In genomic region chr11:72585762-72586590, GRCh38 we compare ENCODE assay signal across 1 cellular context.
TF ChIP-seq lines count a peak whose summit lies in the region.

No MANE protein-coding gene starts in this region.

TF ChIP-seq in K562, 482 proteins besides CTCF, POLR2A, EP300 and RAD21 (continued from another document and continues in another):
- TF ChIP-seq E4F1 (CRISPR knock-in tag; IDR thresholded peaks at IDR 0.05; ENCODE audit: borderline replicate concordance) (no peak), CXXC5 (CRISPR knock-in tag; IDR thresholded peaks at IDR 0.05) (no peak), RBM39 (optimal IDR thresholded peaks at IDR 0.05; ENCODE audit: low read depth, low read length) (no peak), ELK1 (CRISPR knock-in tag; IDR thresholded peaks at IDR 0.05) (no peak), MYBL2 (IDR thresholded peaks at IDR 0.05; ENCODE audit: low read depth) (no peak), MYBL2 (CRISPR knock-in tag; IDR thresholded peaks at IDR 0.05; ENCODE audit: borderline replicate concordance) (no peak), ZKSCAN1 (IDR thresholded peaks at IDR 0.05; ENCODE audit: low read depth, low read length) (no peak), STAT6 (CRISPR knock-in tag; IDR thresholded peaks at IDR 0.05) (no peak), KDM1A (IDR thresholded peaks at IDR 0.05) (no peak), ZNF512 (tag; IDR thresholded peaks at IDR 0.05) (no peak), SRF (CRISPR knock-in tag; IDR thresholded peaks at IDR 0.05) (no peak), STAG1 (CRISPR knock-in tag; IDR thresholded peaks at IDR 0.05; ENCODE audit: borderline replicate concordance) (peak; percentile 85; the same call in 1 of the 2 replicates), ZNF609 (CRISPR knock-in tag; IDR thresholded peaks at IDR 0.05; ENCODE audit: borderline replicate concordance) (no peak), ZNF644 (tag; IDR thresholded peaks at IDR 0.05; ENCODE audit: low read depth) (no peak), ZNF174 (CRISPR knock-in tag; IDR thresholded peaks at IDR 0.05) (no peak), CBX8 (IDR thresholded peaks at IDR 0.05; ENCODE audit: borderline replicate concordance, extremely low read depth, low read depth, low read length, poor library complexity, severe bottlenecking) (no peak), SIRT6 (IDR thresholded peaks at IDR 0.05; ENCODE audit: low read depth, low read length) (no peak), ZNF239 (CRISPR knock-in tag; IDR thresholded peaks at IDR 0.05) (no peak), IRF9 (tag; IDR thresholded peaks at IDR 0.05) (no peak), ARID2 (IDR thresholded peaks at IDR 0.05) (0 out of 2 replicates have a peak, but pooled peaks have one; percentile 34), SMC3 (conservative IDR thresholded peaks at IDR 0.05; ENCODE audit: insufficient read depth, low read depth, low read length) (peak; percentile 74), ZNF24 (IDR thresholded peaks at IDR 0.05) (peak; percentile 45; the same call in 1 of the 2 replicates), CBX3 (IDR thresholded peaks at IDR 0.05; ENCODE audit: borderline replicate concordance in 1 of 2, low read length in 2 of 2) (no peak), NCOR1 (IDR thresholded peaks at IDR 0.05) (no peak), XRCC5 (IDR thresholded peaks at IDR 0.05; ENCODE audit: low read depth, low read length) (0 out of 2 replicates have a peak, but pooled peaks have one; percentile 51), FIP1L1 (IDR thresholded peaks at IDR 0.05; ENCODE audit: low read depth, low read length, poor library complexity, severe bottlenecking) (no peak), ZNF143 (CRISPR knock-in tag; IDR thresholded peaks at IDR 0.05) (no peak), STAT5B (CRISPR knock-in tag; IDR thresholded peaks at IDR 0.05) (no peak), HNRNPLL (IDR thresholded peaks at IDR 0.05; ENCODE audit: low read depth, low read length, poor library complexity, severe bottlenecking) (no peak), ZNF354B (CRISPR knock-in tag; IDR thresholded peaks at IDR 0.05) (no peak), HIVEP1 (CRISPR knock-in tag; IDR thresholded peaks at IDR 0.05) (no peak), ZNF263 (CRISPR knock-in tag; IDR thresholded peaks at IDR 0.05; ENCODE audit: borderline replicate concordance) (no peak), CC2D1A (IDR thresholded peaks at IDR 0.05) (0 out of 2 replicates have a peak, but pooled peaks have one; percentile 27), RFX1 (IDR thresholded peaks at IDR 0.05) (no peak), RBBP5 (IDR thresholded peaks at IDR 0.05; ENCODE audit: borderline replicate concordance, insufficient read depth, low read length, poor library complexity, severe bottlenecking) (no peak), CBFA2T2 (conservative IDR thresholded peaks at IDR 0.05) (no peak)
- TF ChIP-seq, protein P1, sequence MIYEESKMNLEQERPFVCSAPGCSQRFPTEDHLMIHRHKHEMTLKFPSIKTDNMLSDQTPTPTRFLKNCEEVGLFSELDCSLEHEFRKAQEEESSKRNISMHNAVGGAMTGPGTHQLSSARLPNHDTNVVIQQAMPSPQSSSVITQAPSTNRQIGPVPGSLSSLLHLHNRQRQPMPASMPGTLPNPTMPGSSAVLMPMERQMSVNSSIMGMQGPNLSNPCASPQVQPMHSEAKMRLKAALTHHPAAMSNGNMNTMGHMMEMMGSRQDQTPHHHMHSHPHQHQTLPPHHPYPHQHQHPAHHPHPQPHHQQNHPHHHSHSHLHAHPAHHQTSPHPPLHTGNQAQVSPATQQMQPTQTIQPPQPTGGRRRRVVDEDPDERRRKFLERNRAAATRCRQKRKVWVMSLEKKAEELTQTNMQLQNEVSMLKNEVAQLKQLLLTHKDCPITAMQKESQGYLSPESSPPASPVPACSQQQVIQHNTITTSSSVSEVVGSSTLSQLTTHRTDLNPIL (CRISPR knock-in tag; IDR thresholded peaks at IDR 0.05): no peak
- TF ChIP-seq, protein P2, sequence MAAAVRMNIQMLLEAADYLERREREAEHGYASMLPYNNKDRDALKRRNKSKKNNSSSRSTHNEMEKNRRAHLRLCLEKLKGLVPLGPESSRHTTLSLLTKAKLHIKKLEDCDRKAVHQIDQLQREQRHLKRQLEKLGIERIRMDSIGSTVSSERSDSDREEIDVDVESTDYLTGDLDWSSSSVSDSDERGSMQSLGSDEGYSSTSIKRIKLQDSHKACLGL (CRISPR knock-in tag; IDR thresholded peaks at IDR 0.05; ENCODE audit: borderline replicate concordance, poor library complexity, severe bottlenecking): no peak
- TF ChIP-seq, protein P3, sequence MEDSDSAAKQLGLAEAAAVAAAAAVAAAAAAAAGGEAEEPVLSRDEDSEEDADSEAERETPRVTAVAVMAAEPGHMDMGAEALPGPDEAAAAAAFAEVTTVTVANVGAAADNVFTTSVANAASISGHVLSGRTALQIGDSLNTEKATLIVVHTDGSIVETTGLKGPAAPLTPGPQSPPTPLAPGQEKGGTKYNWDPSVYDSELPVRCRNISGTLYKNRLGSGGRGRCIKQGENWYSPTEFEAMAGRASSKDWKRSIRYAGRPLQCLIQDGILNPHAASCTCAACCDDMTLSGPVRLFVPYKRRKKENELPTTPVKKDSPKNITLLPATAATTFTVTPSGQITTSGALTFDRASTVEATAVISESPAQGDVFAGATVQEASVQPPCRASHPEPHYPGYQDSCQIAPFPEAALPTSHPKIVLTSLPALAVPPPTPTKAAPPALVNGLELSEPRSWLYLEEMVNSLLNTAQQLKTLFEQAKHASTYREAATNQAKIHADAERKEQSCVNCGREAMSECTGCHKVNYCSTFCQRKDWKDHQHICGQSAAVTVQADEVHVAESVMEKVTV (CRISPR knock-in tag; IDR thresholded peaks at IDR 0.05): peak; percentile 42; the same call in 1 of the 2 replicates
- TF ChIP-seq, protein P4, sequence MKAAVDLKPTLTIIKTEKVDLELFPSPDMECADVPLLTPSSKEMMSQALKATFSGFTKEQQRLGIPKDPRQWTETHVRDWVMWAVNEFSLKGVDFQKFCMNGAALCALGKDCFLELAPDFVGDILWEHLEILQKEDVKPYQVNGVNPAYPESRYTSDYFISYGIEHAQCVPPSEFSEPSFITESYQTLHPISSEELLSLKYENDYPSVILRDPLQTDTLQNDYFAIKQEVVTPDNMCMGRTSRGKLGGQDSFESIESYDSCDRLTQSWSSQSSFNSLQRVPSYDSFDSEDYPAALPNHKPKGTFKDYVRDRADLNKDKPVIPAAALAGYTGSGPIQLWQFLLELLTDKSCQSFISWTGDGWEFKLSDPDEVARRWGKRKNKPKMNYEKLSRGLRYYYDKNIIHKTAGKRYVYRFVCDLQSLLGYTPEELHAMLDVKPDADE (conservative IDR thresholded peaks at IDR 0.05; ENCODE audit: control insufficient read depth, low read depth, low read length): no peak
- TF ChIP-seq, protein P5, sequence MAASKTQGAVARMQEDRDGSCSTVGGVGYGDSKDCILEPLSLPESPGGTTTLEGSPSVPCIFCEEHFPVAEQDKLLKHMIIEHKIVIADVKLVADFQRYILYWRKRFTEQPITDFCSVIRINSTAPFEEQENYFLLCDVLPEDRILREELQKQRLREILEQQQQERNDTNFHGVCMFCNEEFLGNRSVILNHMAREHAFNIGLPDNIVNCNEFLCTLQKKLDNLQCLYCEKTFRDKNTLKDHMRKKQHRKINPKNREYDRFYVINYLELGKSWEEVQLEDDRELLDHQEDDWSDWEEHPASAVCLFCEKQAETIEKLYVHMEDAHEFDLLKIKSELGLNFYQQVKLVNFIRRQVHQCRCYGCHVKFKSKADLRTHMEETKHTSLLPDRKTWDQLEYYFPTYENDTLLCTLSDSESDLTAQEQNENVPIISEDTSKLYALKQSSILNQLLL (CRISPR knock-in tag; IDR thresholded peaks at IDR 0.05; ENCODE audit: borderline replicate concordance): no peak
